Comparison of ENCODE assay signal across 27 cellular contexts in the genomic region with DNA sequence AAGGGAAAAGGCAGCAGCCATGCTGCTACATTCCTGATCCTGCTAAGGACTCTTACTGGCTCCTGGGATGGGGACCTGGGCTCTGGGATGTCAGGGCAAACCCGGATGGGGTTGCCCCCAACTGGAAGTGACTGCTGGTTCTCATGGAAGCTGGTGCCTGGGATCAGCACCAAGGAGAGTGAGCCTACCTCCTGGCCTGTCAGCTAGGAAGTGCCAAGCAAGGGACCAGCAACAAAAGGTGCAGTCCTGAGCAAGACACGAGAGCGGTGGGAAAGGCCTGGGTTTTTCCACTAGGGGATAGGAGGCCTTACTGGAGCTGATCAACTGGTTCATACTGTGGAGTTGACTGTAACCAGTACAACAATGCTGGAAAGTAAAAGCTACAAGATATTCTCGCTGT. TPM values are rescaled to one million over a fixed set of nuclear protein-coding genes. Genes with fewer than 3 reads are reported as not detected.
A peak's percentile ranks its signal among the peaks of the same experiment; 100 is the strongest.
DNase-seq lines count a peak whose midpoint lies in the region; ATAC-seq and TF ChIP-seq lines count a peak whose summit lies in the region.
"Had no signal": no experiment of that assay in that cellular context is flagged by ENCODE, and none has a peak within 500 bp of the region (broad histone marks: within the 10 kb centered on the region; RNA-seq: fewer than 3 reads in every experiment).

No MANE protein-coding gene starts in this region.

- peaks cover 0 to 17% of the 10 kb centered on the region in 2 donors for H3K4me1 ChIP-seq in right atrium auricular region
- H3K4me1 ChIP-seq: Caco-2 had no signal

- H3K27ac Mint-ChIP-seq in nephron: no peak overlapping the region
- no peak overlapping the region for H3K27ac Mint-ChIP-seq in osteocyte (ENCODE audit: unreplicated experiment)
- H3K27ac Mint-ChIP-seq: activated naive CD4-positive, alpha-beta T cell treated with anti-CD3 and anti-CD28 coated beads, Interleukin-2, amount 50 U/mL, for 72 hours; activated T-helper 17 cell treated with anti-CD3 and anti-CD28 coated beads, Interleukin-2, amount 50 U/mL, for 72 hours; dendritic cell treated with granulocyte-macrophage colony-stimulating factor and Interleukin-4, amounts not matched to agents 40 ng/mL and 50 ng/mL, for 4 days; T-helper 2 cell treated with Interferon-gamma antibody and Interleukin-4, amounts not matched to agents 5 μg/mL and 100 μg/mL, for 36 hours had no signal

- intact Hi-C loops in Right ventricle myocardium inferior (cut with DNase I): loop anchor here (5.0 kb wide), 6 partner anchors 40 to 540 kb away; partner anchors contain the start of gene IGF1R

- H3K27ac ChIP-seq in right atrium auricular region: peak overlapping the region; percentile 89 to 91
- H3K27ac ChIP-seq: ovary, upper lobe of right lung had no signal

- H3K9me3 ChIP-seq in right atrium auricular region: no peaks in the 10 kb centered on the region
- H3K9me3 ChIP-seq: Caco-2, HAP-1, ovary, upper lobe of right lung had no signal

- ATAC-seq in Right ventricle myocardium inferior: no peak
- ATAC-seq: activated naive CD4-positive, alpha-beta T cell treated with anti-CD3 and anti-CD28 coated beads, Interleukin-2, amount 50 U/mL, for 72 hours; activated T-helper 17 cell treated with anti-CD3 and anti-CD28 coated beads, Interleukin-2, amount 50 U/mL, for 72 hours; left lobe of liver; upper lobe of right lung had no signal

- H3K9me3 Mint-ChIP-seq in nephron (no peaks in the 10 kb centered on the region), osteocyte (ENCODE audit: unreplicated experiment) (no peaks in the 10 kb centered on the region)
- H3K9me3 Mint-ChIP-seq: activated naive CD4-positive, alpha-beta T cell treated with anti-CD3 and anti-CD28 coated beads, Interleukin-2, amount 50 U/mL, for 72 hours; activated T-helper 17 cell treated with anti-CD3 and anti-CD28 coated beads, Interleukin-2, amount 50 U/mL, for 72 hours; dendritic cell treated with granulocyte-macrophage colony-stimulating factor and Interleukin-4, amounts not matched to agents 40 ng/mL and 50 ng/mL, for 4 days; T-helper 2 cell treated with Interferon-gamma antibody and Interleukin-4, amounts not matched to agents 5 μg/mL and 100 μg/mL, for 36 hours had no signal

- H3K4me3 ChIP-seq in right atrium auricular region: no peak overlapping the region
- H3K4me3 ChIP-seq: HAP-1, ovary, upper lobe of right lung had no signal

- DNase-seq in right atrium auricular region (ENCODE audit: low spot score) (peak; percentile 58), Right ventricle myocardium inferior (ENCODE audit: missing footprints) (no peak), cerebellar cortex (ENCODE audit: low spot score) (peak; percentile 14), KBM-7 (no peak), occipital lobe (lab: John Stamatoyannopoulos, UW) (no peak), osteocyte (ENCODE audit: extremely low spot score, unreplicated experiment) (no peak)
- DNase-seq in stimulated activated CD4-positive, alpha-beta T cell treated with anti-CD3 and anti-CD28 coated beads, Interleukin-4, amount 100 ng/mL, for 24 hours: no peak
- DNase-seq: activated CD8-positive, alpha-beta memory T cell treated with anti-CD3 and anti-CD28 coated beads, Interleukin-2, amount 50 U/mL, for 48 hours; aorta; C1 segment of cervical spinal cord; Caco-2; DMS79; naive B cell; NCI-H1694 treated with DMSO at 0.1 percent for 48 hours; NCI-H2171 treated with DMSO at 0.1 percent for 48 hours; NCI-H524 treated with DMSO at 0.1 percent for 48 hours; RPMI8226; upper lobe of right lung had no signal

- in situ Hi-C loops in KBM-7 (cut with MboI; ENCODE audit: low pct_unique_long_range_greater_than_20kb, low sequenced_read_pairs): loop anchor here (25.0 kb wide), 1 partner anchor 545 kb away; no protein-coding TSS in a partner anchor

- no peaks in the 10 kb centered on the region for H3K36me3 ChIP-seq in right atrium auricular region
- H3K36me3 ChIP-seq: HAP-1, ovary, upper lobe of right lung had no signal

- H3K4me1 Mint-ChIP-seq in nephron: peaks cover 4% of the 10 kb centered on the region
- H3K4me1 Mint-ChIP-seq in osteocyte (ENCODE audit: unreplicated experiment): peaks cover 9% of the 10 kb centered on the region

- no peaks in the 10 kb centered on the region for H3K36me3 Mint-ChIP-seq in nephron (ENCODE audit: low read depth)
- no peaks in the 10 kb centered on the region for H3K36me3 Mint-ChIP-seq in osteocyte (ENCODE audit: unreplicated experiment)
- H3K36me3 Mint-ChIP-seq: activated naive CD4-positive, alpha-beta T cell treated with anti-CD3 and anti-CD28 coated beads, Interleukin-2, amount 50 U/mL, for 72 hours; naive B cell had no signal

- H3K27me3 ChIP-seq in right atrium auricular region: no peaks in the 10 kb centered on the region
- H3K27me3 ChIP-seq: ovary had no signal

- no peak for TF ChIP-seq CTCF in right atrium auricular region (IDR thresholded peaks at IDR 0.05)
- TF ChIP-seq CTCF in nephron (IDR thresholded peaks at IDR 0.05; ENCODE audit: unreplicated experiment in 3 of 3): no peak
- TF ChIP-seq CTCF in osteocyte (IDR thresholded peaks at IDR 0.05): no peak

- H3K27me3 Mint-ChIP-seq in nephron (ENCODE audit: low read depth): peaks cover 13% of the 10 kb centered on the region
- H3K27me3 Mint-ChIP-seq in osteocyte (ENCODE audit: unreplicated experiment): peaks cover 2% of the 10 kb centered on the region

- peak overlapping the region; percentile 19 to 32 (median 31) for H3K4me3 Mint-ChIP-seq in nephron
- no peak overlapping the region for H3K4me3 Mint-ChIP-seq in osteocyte (ENCODE audit: unreplicated experiment)
- H3K4me3 Mint-ChIP-seq: dendritic cell treated with granulocyte-macrophage colony-stimulating factor and Interleukin-4, amounts not matched to agents 40 ng/mL and 50 ng/mL, for 4 days; T-helper 2 cell treated with Interferon-gamma antibody and Interleukin-4, amounts not matched to agents 5 μg/mL and 100 μg/mL, for 36 hours had no signal

RNA-seq across cellular contexts. Expression of gene SYNM, which starts 47.9 kb away (rescaled TPM):
- 100 to 1,000 TPM; 211 to 258 TPM for total RNA-seq in right atrium auricular region
- 311 TPM for total RNA-seq in Right ventricle myocardium inferior
- 6.6 TPM for total RNA-seq in occipital lobe
- 5.5 and 5.9 TPM in 2 replicates for total RNA-seq in osteocyte

RNA-seq across cellular contexts. Expression of gene PGPEP1L, which starts 49.4 kb away (rescaled TPM):
- total RNA-seq in right atrium auricular region: 1 to 10 TPM in 1 of 2 donors, under 1 TPM in 1; 0.74 to 1.3 TPM
- total RNA-seq in Right ventricle myocardium inferior: 0.57 TPM
- total RNA-seq in occipital lobe: 0.47 TPM
- total RNA-seq in osteocyte: not detected in 2 replicates
- total RNA-seq: activated naive CD4-positive, alpha-beta T cell treated with anti-CD3 and anti-CD28 coated beads, Interleukin-2, amount 50 U/mL, for 72 hours; activated T-helper 17 cell treated with anti-CD3 and anti-CD28 coated beads, Interleukin-2, amount 50 U/mL, for 72 hours; Caco-2; fibroblast of lung; left lobe of liver; ovary; upper lobe of right lung had no signal

Comparison
In these comparisons a context has a peak if more than half of its experiments do, and no peak if none do; other contexts are left out.
1. DNase-seq: peak in right atrium auricular region (single experiment) and cerebellar cortex (single experiment); none in Right ventricle myocardium inferior (single experiment), KBM-7 (single experiment), occipital lobe (single experiment), osteocyte (single experiment) and stimulated activated CD4-positive, alpha-beta T cell treated with anti-CD3 and anti-CD28 coated beads, Interleukin-4, amount 100 ng/mL, for 24 hours (single experiment).
2. RNA of gene SYNM, which starts 47.9 kb away (total RNA-seq): 311 TPM in Right ventricle myocardium inferior (single experiment) and 211 to 258 TPM in right atrium auricular region; 6.6 TPM in occipital lobe (single experiment) and 5.5 to 5.9 TPM in osteocyte; every median in the first group is over 10 times any median in the second.